ENCODE assay signal across 1 cellular context in genomic region chr16:64626771-64627170, GRCh38.
TF ChIP-seq lines count a peak whose summit lies in the region.

No MANE protein-coding gene starts in this region.

TF ChIP-seq in IMR-90, 13 proteins besides CTCF, POLR2A, EP300 and RAD21 (continued from another document):
- TF ChIP-seq RCOR1 (IDR thresholded peaks at IDR 0.05; ENCODE audit: insufficient replicate concordance, low read length): no peak
- no peak for TF ChIP-seq MXI1 (IDR thresholded peaks at IDR 0.05; ENCODE audit: borderline replicate concordance, low read depth, low read length)
- no peak for TF ChIP-seq SMC3 (IDR thresholded peaks at IDR 0.05; ENCODE audit: low read depth, low read length)
- TF ChIP-seq CEBPB (IDR thresholded peaks at IDR 0.05; ENCODE audit: low read depth, low read length): no peak
- no peak for TF ChIP-seq BHLHE40 (IDR thresholded peaks at IDR 0.05; ENCODE audit: low read depth, low read length)
